In genomic region chr1:159091547-159092397, GRCh38 we compare ENCODE assay signal across 11 cellular contexts. TPM values are rescaled to one million over a fixed set of nuclear protein-coding genes. Genes with fewer than 3 reads are reported as not detected.
DNase-seq lines count a peak whose midpoint lies in the region; ATAC-seq, FAIRE-seq and TF ChIP-seq lines count a peak whose summit lies in the region.
"Had no signal": no experiment of that assay in that cellular context is flagged by ENCODE, and none has a peak within 500 bp of the region (broad histone marks: within the 10 kb centered on the region; RNA-seq: fewer than 3 reads in every experiment).

No MANE protein-coding gene starts in this region.

- H3K4me2 ChIP-seq in IMR-90 (ENCODE audit: low read depth, low read length) = peak overlapping the region; percentile 60

- peak overlapping the region; percentile 78 for H3K4me3 Mint-ChIP-seq in activated T-helper 17 cell treated with anti-CD3 and anti-CD28 coated beads, Interleukin-2, amount 50 U/mL, for 72 hours

- H3K4me1 ChIP-seq in IMR-90 (ENCODE audit: control insufficient read depth, insufficient read depth, low read length) = peaks cover 12% of the 10 kb centered on the region

- no peak overlapping the region for H3K27ac ChIP-seq in IMR-90 (ENCODE audit: insufficient read depth, low read length)

- H3K4me1 Mint-ChIP-seq in activated T-helper 17 cell treated with anti-CD3 and anti-CD28 coated beads, Interleukin-2, amount 50 U/mL, for 72 hours = peaks cover 46% of the 10 kb centered on the region

- peak overlapping the region; percentile 20; the same call in 1 of the 2 replicates for H3K4ac ChIP-seq in IMR-90 (ENCODE audit: low read depth, low read length)

- H3K9me1 ChIP-seq in IMR-90 (ENCODE audit: insufficient read depth, low read length) = peaks cover 7% of the 10 kb centered on the region; the same call in 1 of the 2 replicates

- H4K5ac ChIP-seq in IMR-90 (ENCODE audit: low read depth, low read length) = no peak overlapping the region

- peak overlapping the region; percentile 30; the same call in 1 of the 3 replicates for H2BK15ac ChIP-seq in IMR-90 (ENCODE audit: low read depth, low read length)

- peak overlapping the region; percentile 44 for H2AFZ ChIP-seq in IMR-90 (replicated peaks; ENCODE audit: low read length, poor library complexity)

- H4K20me1 ChIP-seq in IMR-90 (ENCODE audit: insufficient read depth, low read length) = no peaks in the 10 kb centered on the region

- FAIRE-seq in D721Med (lab: Jason Lieb, UNC) = no peak

- no peaks in the 10 kb centered on the region for H3K9me3 Mint-ChIP-seq in activated T-helper 17 cell treated with anti-CD3 and anti-CD28 coated beads, Interleukin-2, amount 50 U/mL, for 72 hours

- no peak for TF ChIP-seq POLR2A in IMR-90 (IDR thresholded peaks at IDR 0.05; ENCODE audit: low read depth, low read length)

- BruUV-seq in IMR-90 (replicated peaks; lab: Mats Ljungman, UMichigan) = no TSS peak

- H3K27me3 Mint-ChIP-seq in activated T-helper 17 cell treated with anti-CD3 and anti-CD28 coated beads, Interleukin-2, amount 50 U/mL, for 72 hours = no peaks in the 10 kb centered on the region

- no peaks in the 10 kb centered on the region; the same call in 1 of the 2 replicates for H3K27me3 ChIP-seq in IMR-90 (ENCODE audit: control insufficient read depth, insufficient read depth, low read length)

- ATAC-seq in IMR-90 (ENCODE audit: low read depth) (peak; percentile 70), GM21717 (IDR thresholded peaks at IDR 0.05; ENCODE audit: unreplicated experiment) (no peak), HG03045 (IDR thresholded peaks at IDR 0.05; ENCODE audit: unreplicated experiment) (no peak)
- peak; percentile 80 for ATAC-seq in activated T-helper 17 cell treated with anti-CD3 and anti-CD28 coated beads, Interleukin-2, amount 50 U/mL, for 72 hours (replicated peaks)

- H2BK5ac ChIP-seq in IMR-90 (ENCODE audit: low read depth, low read length, poor library complexity, severe bottlenecking) = peak overlapping the region; percentile 5

- H3K23ac ChIP-seq in IMR-90 (ENCODE audit: low read depth, low read length) = no peak overlapping the region

- H3K9me3 ChIP-seq in IMR-90 (ENCODE audit: control insufficient read depth, insufficient read depth, low read length) = no peaks in the 10 kb centered on the region

- no peak for TF ChIP-seq RAD21 in IMR-90 (IDR thresholded peaks at IDR 0.05; ENCODE audit: low read length)

- no peak overlapping the region for H3K9ac ChIP-seq in IMR-90 (ENCODE audit: low read depth, low read length)

- intact Hi-C loops in IMR-90 (cut with micrococcal nuclease) = no loop called here

- H3K27ac Mint-ChIP-seq in activated T-helper 17 cell treated with anti-CD3 and anti-CD28 coated beads, Interleukin-2, amount 50 U/mL, for 72 hours = peak overlapping the region; percentile 95

- H3K18ac ChIP-seq in IMR-90 (ENCODE audit: low read depth, low read length) = peak overlapping the region; percentile 27

- H2AK9ac ChIP-seq in IMR-90 (replicated peaks; ENCODE audit: low read depth, low read length, poor library complexity) = no peak overlapping the region

- dilution Hi-C loops in IMR-90 (cut with HindIII; ENCODE audit: low sequenced_read_pairs, unreplicated experiment) = no loop called here

- in situ Hi-C loops in IMR-90 (cut with MboI; ENCODE audit: low sequenced_read_pairs) = no loop called here

- 0 out of 4 replicates have a peak overlapping the region, but pooled peaks of 1 of the 2 experiments have one; percentile 12 for H4K8ac ChIP-seq in IMR-90 (ENCODE audit: low read depth in 2 of 2, low read length in 2 of 2)

- no peak overlapping the region for H4K91ac ChIP-seq in IMR-90 (ENCODE audit: insufficient read depth, low read depth, low read length)

- H3K4me3 ChIP-seq in IMR-90 (ENCODE audit: insufficient read depth, low read depth, low read length) = no peak overlapping the region

- H2BK20ac ChIP-seq in IMR-90 (ENCODE audit: low read depth, low read length) = 0 out of 2 replicates have a peak overlapping the region, but pooled peaks have one; percentile 23

- POLR2A ChIA-PET in IMR-90 (lab: Charles Lee; ENCODE audit: unreplicated experiment) = no interaction called here

- no peaks in the 10 kb centered on the region for H3K79me1 ChIP-seq in IMR-90 (ENCODE audit: low read depth in 1 of 2, low read length in 2 of 2)

- CTCF ChIA-PET in IMR-90 (lab: Yijun Ruan, JAX) = no interaction called here

- peak; percentile 20 for DNase-seq in AG08396 (ENCODE audit: low spot score)
- peak; percentile 86 for DNase-seq in IMR-90
- peak; percentile 37 for DNase-seq in foreskin melanocyte
- no peak for DNase-seq in NCI-H1092 (lab: John Stamatoyannopoulos, UW)
- DNase-seq in D721Med (ENCODE audit: insufficient read length, low spot score) = no peak
- DNase-seq: DND-41; NCI-H524 treated with DMSO at 0.1 percent for 48 hours; stimulated activated naive CD4-positive, alpha-beta T cell treated with Interleukin-2 at 50 U/mL for 16 hours had no signal

- H3K36me3 ChIP-seq in IMR-90 (ENCODE audit: control insufficient read depth, insufficient read depth, low read length) = no peaks in the 10 kb centered on the region

- H3K14ac ChIP-seq in IMR-90 (replicated peaks; ENCODE audit: low read depth, low read length) = no peak overlapping the region; the same call in 1 of the 2 replicates

- H3K56ac ChIP-seq in IMR-90 (ENCODE audit: extremely low read depth, insufficient read depth, low read length) = no peak overlapping the region

- H2BK120ac ChIP-seq in IMR-90 (ENCODE audit: low read depth, low read length) = peak overlapping the region; percentile 32; the same call in 1 of the 2 replicates

- peaks cover 12% of the 10 kb centered on the region for H3K36me3 Mint-ChIP-seq in activated T-helper 17 cell treated with anti-CD3 and anti-CD28 coated beads, Interleukin-2, amount 50 U/mL, for 72 hours (ENCODE audit: low read depth)

- H2AK5ac ChIP-seq in IMR-90 (ENCODE audit: low read depth, low read length) = peak overlapping the region; percentile 29; the same call in 1 of the 2 replicates

- TF ChIP-seq CTCF in IMR-90 (conservative IDR thresholded peaks at IDR 0.05; ENCODE audit: low read depth, low read length) (no peak), D721Med (IDR thresholded peaks at IDR 0.05; ENCODE audit: insufficient read depth, missing control alignments) (no peak)

- no CpG with 5 or more reads among the region's 2 CpGs for WGBS in IMR-90 (ENCODE audit: extremely low coverage in 2 of 2, insufficient read length in 1 of 2), 2 experiments

TF ChIP-seq in IMR-90, 13 proteins besides CTCF, POLR2A, EP300 and RAD21:
- TF ChIP-seq CEBPB (IDR thresholded peaks at IDR 0.05; ENCODE audit: low read depth, low read length) (peak; percentile 95), FOS (IDR thresholded peaks at IDR 0.05; ENCODE audit: low read depth, low read length) (peak; percentile 87), CHD1 (IDR thresholded peaks at IDR 0.05; ENCODE audit: low read depth, low read length) (no peak)
TF ChIP-seq in IMR-90: peak in this region for 2.

RNA-seq across cellular contexts. Expression of gene AIM2, which starts 15.2 kb away (rescaled TPM):
- total RNA-seq in IMR-90 (2012; rRNA removed) = not detected in 2 replicates
- not detected in 2 replicates for polyA plus RNA-seq in IMR-90 (2012; rRNA removed)
- polyA plus RNA-seq in IMR-90 (2012; cell fraction: cytosol; rRNA removed) = not detected in 2 replicates
- not detected in 2 replicates for polyA plus RNA-seq in IMR-90 (2012; cell fraction: nucleus; rRNA removed; ENCODE audit: low replicate concordance)
- total RNA-seq in activated T-helper 17 cell treated with anti-CD3 and anti-CD28 coated beads, Interleukin-2, amount 50 U/mL, for 72 hours = 100 to 1,000 TPM in 1 of 2 donors, 10 to 100 TPM in 1; 47.2 to 123 TPM

Comparison
In these comparisons a context has a peak if more than half of its experiments do, and no peak if none do; other contexts are left out.
1. DNase-seq: peak in AG08396 (single experiment), IMR-90 (single experiment) and foreskin melanocyte (single experiment); none in NCI-H1092 (single experiment) and D721Med (single experiment).
2. ATAC-seq: peak in IMR-90 (single experiment) and activated T-helper 17 cell treated with anti-CD3 and anti-CD28 coated beads, Interleukin-2, amount 50 U/mL, for 72 hours (single experiment); none in GM21717 (single experiment) and HG03045 (single experiment).
3. RNA of gene AIM2, which starts 15.2 kb away (total RNA-seq): 47.2 to 123 TPM in activated T-helper 17 cell treated with anti-CD3 and anti-CD28 coated beads, Interleukin-2, amount 50 U/mL, for 72 hours; not detected in IMR-90; every median in the first group is over 10 times any median in the second.